ENCODE assay signal across 13 cellular contexts in genomic region chr5:166595274-166595951, GRCh38.
"Had no signal": no experiment of that assay in that cellular context is flagged by ENCODE, and none has a peak within 500 bp of the region (broad histone marks: within the 10 kb centered on the region; RNA-seq: fewer than 3 reads in every experiment).

No MANE protein-coding gene starts in this region.

- H3K27ac Mint-ChIP-seq: naive thymus-derived CD4-positive, alpha-beta T cell; progenitor cell of endocrine pancreas had no signal

- DNase-seq: activated naive CD4-positive, alpha-beta T cell treated with Interleukin-2 at 50 U/mL for 16 hours; activated T-cell treated with anti-CD3 and anti-CD28 coated beads for 4 hours; erythroblast; left lung; mammary epithelial cell; mucosa of descending colon; naive thymus-derived CD4-positive, alpha-beta T cell; stimulated activated CD4-positive, alpha-beta T cell treated with anti-CD3 and anti-CD28 coated beads, Interleukin-15, amount 100 ng/mL, for 24 hours; stimulated activated CD4-positive, alpha-beta T cell treated with anti-CD3 and anti-CD28 coated beads, Interleukin-4, amount 100 ng/mL, for 24 hours; stimulated activated naive CD8-positive, alpha-beta T cell treated with anti-CD3 and anti-CD28 coated beads, Interleukin-15, Interleukin-2, amounts not matched to agents 100 U/mL and 50 U/mL, for 24 hours; SW 1271; trophoblast cell had no signal

- H3K27me3 Mint-ChIP-seq: naive thymus-derived CD4-positive, alpha-beta T cell; progenitor cell of endocrine pancreas had no signal

- H3K4me1 Mint-ChIP-seq: naive thymus-derived CD4-positive, alpha-beta T cell had no signal

- ATAC-seq: left lung; mucosa of descending colon; naive thymus-derived CD4-positive, alpha-beta T cell; stimulated activated naive CD8-positive, alpha-beta T cell treated with anti-CD3 and anti-CD28 coated beads, Interleukin-15, Interleukin-2, amounts not matched to agents 100 U/mL and 50 U/mL, for 24 hours had no signal

- H3K36me3 Mint-ChIP-seq: naive thymus-derived CD4-positive, alpha-beta T cell had no signal
